14 cellular contexts compared by ENCODE assay signal in genomic region chr21:45055861-45056260, GRCh38. TPM values are rescaled to one million over a fixed set of nuclear protein-coding genes. Genes with fewer than 3 reads are reported as not detected.
DNase-seq lines count a peak whose midpoint lies in the region; ATAC-seq and TF ChIP-seq lines count a peak whose summit lies in the region.
"Had no signal": no experiment of that assay in that cellular context is flagged by ENCODE, and none has a peak within 500 bp of the region (broad histone marks: within the 10 kb centered on the region; RNA-seq: fewer than 3 reads in every experiment).

No MANE protein-coding gene starts in this region.

- intact Hi-C loops in Right ventricle myocardium superior (cut with DNase I): no loop called here
- intact Hi-C loops in ascending aorta (cut with DNase I): loop anchor here (10.0 kb wide), 1 partner anchor 181 kb away; the partner anchor contains the start of gene PTTG1IP
- intact Hi-C loops in tibial artery (cut with DNase I; ENCODE audit: low total_unique reads): no loop called here

- peak overlapping the region; percentile 1 to 3 for H3K27ac ChIP-seq in right atrium auricular region
- H3K27ac ChIP-seq in ascending aorta: peak overlapping the region; percentile 36 to 53
- peak overlapping the region; percentile 92 to 98 for H3K27ac ChIP-seq in tibial artery
- H3K27ac ChIP-seq in SJCRH30: no peak overlapping the region
- H3K27ac ChIP-seq: breast epithelium had no signal

- H3K4me1 ChIP-seq in right atrium auricular region: peaks cover 0 to 3% of the 10 kb centered on the region in 2 donors
- peaks cover 12 to 35% of the 10 kb centered on the region in 2 donors for H3K4me1 ChIP-seq in ascending aorta
- H3K4me1 ChIP-seq in tibial artery: peaks cover 5 to 74% (median 41%) of the 10 kb centered on the region in 4 donors
- H3K4me1 ChIP-seq in SJCRH30: no peaks in the 10 kb centered on the region
- H3K4me1 ChIP-seq: breast epithelium, Peyer's patch had no signal

- H3K27me3 ChIP-seq in right atrium auricular region (no peaks in the 10 kb centered on the region), ascending aorta (no peaks in the 10 kb centered on the region), tibial artery (no peaks in the 10 kb centered on the region), SJCRH30 (peaks cover 5% of the 10 kb centered on the region; the same call in 1 of the 2 replicates)
- H3K27me3 ChIP-seq: breast epithelium, Peyer's patch had no signal

- H3K9me3 ChIP-seq in right atrium auricular region (no peaks in the 10 kb centered on the region), ascending aorta (no peaks in the 10 kb centered on the region), tibial artery (no peaks in the 10 kb centered on the region), SJCRH30 (replicated peaks) (no peaks in the 10 kb centered on the region)
- H3K9me3 ChIP-seq: breast epithelium, Peyer's patch had no signal

- ATAC-seq in Right ventricle myocardium superior (ENCODE audit: poor library complexity): no peak

- H3K36me3 ChIP-seq in right atrium auricular region: no peaks in the 10 kb centered on the region
- H3K36me3 ChIP-seq in ascending aorta: no peaks in the 10 kb centered on the region
- H3K36me3 ChIP-seq in tibial artery: no peaks in the 10 kb centered on the region
- H3K36me3 ChIP-seq in SJCRH30: no peaks in the 10 kb centered on the region
- H3K36me3 ChIP-seq: breast epithelium, Peyer's patch had no signal

- in situ Hi-C loops in KBM-7 (cut with MboI; ENCODE audit: low pct_unique_long_range_greater_than_20kb, low sequenced_read_pairs): no loop called here

- DNase-seq in right atrium auricular region (ENCODE audit: low spot score) (no peak), Right ventricle myocardium superior (no peak), ascending aorta (ENCODE audit: low spot score in 2 of 2) (peak in 1 of 2 donors; percentile 66), kidney glomerular epithelial cell (lab: John Stamatoyannopoulos, UW) (peak; percentile 36), tibial artery (peak in 1 of 2 donors; percentile 78), KBM-7 (no peak), SJCRH30 (no peak), globus pallidus (ENCODE audit: low spot score) (no peak)
- DNase-seq: activated CD4-positive, alpha-beta memory T cell treated with anti-CD3 and anti-CD28 coated beads, Interleukin-2, amount 10 ng/mL, durations not matched to agents 7 days and 5 days; activated T-cell treated with anti-CD3 and anti-CD28 coated beads, Interleukin-2, amount 50 U/mL, for 48 hours; NCI-H774; Peyer's patch; SW 1271 had no signal

- TF ChIP-seq CTCF in right atrium auricular region (IDR thresholded peaks at IDR 0.05): no peak
- TF ChIP-seq CTCF in ascending aorta (IDR thresholded peaks at IDR 0.05): no peak
- no peak for TF ChIP-seq CTCF in tibial artery (IDR thresholded peaks at IDR 0.05)

- H3K4me3 ChIP-seq in right atrium auricular region (peak overlapping the region in 1 of 2 donors; percentile 1), ascending aorta (peak overlapping the region in 1 of 2 donors; percentile 43), tibial artery (peak overlapping the region in 1 of 2 donors; percentile 14), SJCRH30 (no peak overlapping the region)
- H3K4me3 ChIP-seq: breast epithelium, Peyer's patch had no signal

RNA-seq across cellular contexts. Expression of gene ADARB1, which starts 18.5 kb away (rescaled TPM):
- 10 to 100 TPM in 1 of 2 donors, 1 to 10 TPM in 1; 7.5 to 10.5 TPM for total RNA-seq in right atrium auricular region
- total RNA-seq in Right ventricle myocardium superior: 11.6 TPM
- 82.9 TPM for total RNA-seq in ascending aorta
- 7.8 and 8.4 TPM in 2 replicates for total RNA-seq in SJCRH30 (2014; rRNA removed; shearing (Covaris generic))
